In genomic region chr6:1624848-1625341, GRCh38 we compare ENCODE assay signal across 8 cellular contexts. TPM values are rescaled to one million over a fixed set of nuclear protein-coding genes. Genes with fewer than 3 reads are reported as not detected.
A peak's percentile ranks its signal among the peaks of the same experiment; 100 is the strongest.
DNase-seq lines count a peak whose midpoint lies in the region; ATAC-seq and TF ChIP-seq lines count a peak whose summit lies in the region.

No MANE protein-coding gene starts in this region.

- H3K79me2 ChIP-seq in fibroblast of lung (ENCODE audit: control insufficient read depth, insufficient read depth, low read length), result no peaks in the 10 kb centered on the region

- no peaks in the 10 kb centered on the region for H3K36me3 Mint-ChIP-seq in nephron progenitor cell (ENCODE audit: low read depth)

- H3K27me3 ChIP-seq in RWPE2 (ENCODE audit: insufficient read depth, poor library complexity, severe bottlenecking), result no peaks in the 10 kb centered on the region
- H3K27me3 ChIP-seq in fibroblast of lung (ENCODE audit: control insufficient read depth, insufficient read depth, low read length), result peaks cover 21% of the 10 kb centered on the region

- H3K36me3 ChIP-seq in RWPE2 (ENCODE audit: low read depth) (no peaks in the 10 kb centered on the region), fibroblast of lung (ENCODE audit: control insufficient read depth, insufficient read depth, low read length) (no peaks in the 10 kb centered on the region)

- H3K4me3 ChIP-seq in GM12875 (ENCODE audit: low read depth, low read length) (peak overlapping the region; percentile 67), RWPE2 (ENCODE audit: severe bottlenecking) (peak overlapping the region; percentile 39), fibroblast of lung (replicated peaks in 1 of 4; ENCODE audit: control extremely low read depth in 1 of 4, insufficient read depth in 1 of 4, low read depth in 3 of 4, low read length in 4 of 4) (peak overlapping the region; percentile 61 to 74 (median 70))

- no peak overlapping the region for H3K27ac ChIP-seq in RWPE2 (ENCODE audit: poor library complexity, severe bottlenecking)
- H3K27ac ChIP-seq in fibroblast of lung (ENCODE audit: insufficient read depth, low read length), result no peak overlapping the region

- TF ChIP-seq CTCF in GM12875 (IDR thresholded peaks at IDR 0.05; ENCODE audit: borderline replicate concordance, insufficient read depth, low read depth, low read length), result no peak
- TF ChIP-seq CTCF in RWPE2 (IDR thresholded peaks at IDR 0.05; ENCODE audit: poor library complexity, severe bottlenecking), result no peak
- TF ChIP-seq CTCF in fibroblast of lung (conservative IDR thresholded peaks at IDR 0.05 in 1 of 2, IDR thresholded peaks at IDR 0.05 in 1 of 2; ENCODE audit: low read depth in 1 of 2, low read length in 2 of 2), result no peak
- TF ChIP-seq CTCF in nephron progenitor cell (IDR thresholded peaks at IDR 0.05), result no peak

- H3K9ac ChIP-seq in fibroblast of lung (ENCODE audit: insufficient read depth, low read length), result peak overlapping the region; percentile 34

- peak overlapping the region; percentile 93 for H3K4me2 ChIP-seq in fibroblast of lung (ENCODE audit: extremely low read depth, insufficient read depth, low read length)

- peaks cover 32% of the 10 kb centered on the region for H3K27me3 Mint-ChIP-seq in nephron progenitor cell (ENCODE audit: low read depth, poor library complexity)

- H3K4me3 Mint-ChIP-seq in nephron progenitor cell, result peak overlapping the region; percentile 83

- ATAC-seq in RWPE2 (ENCODE audit: low read depth) (peak; percentile 87), GM19455 (IDR thresholded peaks at IDR 0.05; ENCODE audit: unreplicated experiment) (no peak), HG03280 (IDR thresholded peaks at IDR 0.05; ENCODE audit: unreplicated experiment) (no peak)

- H3K27ac Mint-ChIP-seq in nephron progenitor cell, result no peak overlapping the region

- H3K4me1 Mint-ChIP-seq in nephron progenitor cell, result peaks cover 82% of the 10 kb centered on the region

- no peaks in the 10 kb centered on the region for H3K9me3 Mint-ChIP-seq in nephron progenitor cell

- H3K4me1 ChIP-seq in RWPE2 (ENCODE audit: insufficient read depth, poor library complexity, severe bottlenecking), result no peaks in the 10 kb centered on the region
- no peaks in the 10 kb centered on the region for H3K4me1 ChIP-seq in fibroblast of lung (ENCODE audit: control insufficient read depth, extremely low read depth, insufficient read depth, low read length)

- DNase-seq in RWPE2 (ENCODE audit: low spot score) (no peak), fibroblast of lung (ENCODE audit: low read depth in 2 of 2) (peak; percentile 37 to 54), nephron progenitor cell (peak; percentile 68)
- no peak for DNase-seq in central memory CD4-positive, alpha-beta T cell
- no peak for DNase-seq in activated CD4-positive, CD25-positive, alpha-beta regulatory T cell treated with anti-CD3 and anti-CD28 coated beads, Interleukin-2, amount 50 U/mL, for 72 hours

- H3K9me3 ChIP-seq in RWPE2 (ENCODE audit: severe bottlenecking) (no peaks in the 10 kb centered on the region), fibroblast of lung (ENCODE audit: control insufficient read depth, insufficient read depth, low read depth, low read length) (no peaks in the 10 kb centered on the region)

- peak overlapping the region; percentile 58 for H2AFZ ChIP-seq in fibroblast of lung (ENCODE audit: low read length)

- H4K20me1 ChIP-seq in fibroblast of lung (ENCODE audit: control insufficient read depth, extremely low read depth, insufficient read depth, low read length), result no peaks in the 10 kb centered on the region

RNA-seq across cellular contexts. Expression of gene FOXC1, which starts 15.2 kb away (rescaled TPM):
- 0.66 and 0.77 TPM in 2 replicates for total RNA-seq in fibroblast of lung
- polyA plus RNA-seq in fibroblast of lung, result 2.3 TPM in 2 replicates
- 2.4 and 2.6 TPM in 2 replicates for polyA plus RNA-seq in fibroblast of lung (2012)
- 0.52 and 1.1 TPM in 2 replicates for polyA minus RNA-seq in fibroblast of lung (ENCODE audit: low replicate concordance)

Comparison
In these comparisons a context has a peak if more than half of its experiments do, and no peak if none do; other contexts are left out.
1. DNase-seq: peak in fibroblast of lung (2 of 2) and nephron progenitor cell (single experiment); none in RWPE2 (single experiment), central memory CD4-positive, alpha-beta T cell (single experiment) and activated CD4-positive, CD25-positive, alpha-beta regulatory T cell treated with anti-CD3 and anti-CD28 coated beads, Interleukin-2, amount 50 U/mL, for 72 hours (single experiment).
2. Peak in every context shown above with its lines, with median percentiles within 50 percentile points of each other: H3K4me3 ChIP-seq.